ENCODE assay signal across 9 cellular contexts in the genomic region with DNA sequence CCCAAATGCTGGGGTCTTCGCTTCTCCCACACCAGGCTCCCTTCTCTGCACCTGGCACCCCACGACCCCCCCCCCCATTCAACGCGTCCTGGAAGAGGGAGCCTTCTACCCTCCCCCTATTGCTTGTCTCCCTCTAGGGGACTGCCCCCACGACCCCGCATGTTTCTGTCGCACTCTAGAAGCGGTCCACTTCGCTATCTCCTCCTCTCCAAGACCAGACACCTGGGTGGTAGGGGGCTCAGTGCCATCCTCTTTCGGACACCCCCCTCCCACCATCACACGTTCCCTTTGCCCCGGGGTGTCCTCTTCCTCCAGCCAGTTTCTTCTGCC. TPM values are rescaled to one million over a fixed set of nuclear protein-coding genes. Genes with fewer than 3 reads are reported as not detected.
DNase-seq lines count a peak whose midpoint lies in the region; ATAC-seq and TF ChIP-seq lines count a peak whose summit lies in the region.
"Had no signal": no experiment of that assay in that cellular context is flagged by ENCODE, and none has a peak within 500 bp of the region (broad histone marks: within the 10 kb centered on the region; RNA-seq: fewer than 3 reads in every experiment).

No MANE protein-coding gene starts in this region.

- ATAC-seq in HG02870 (IDR thresholded peaks at IDR 0.05; ENCODE audit: unreplicated experiment) (no peak), GM19463 (IDR thresholded peaks at IDR 0.05; ENCODE audit: unreplicated experiment) (no peak)

- TF ChIP-seq RAD21 in neural cell (conservative IDR thresholded peaks at IDR 0.05) = no peak

- no peaks in the 10 kb centered on the region for H3K27me3 ChIP-seq in BJ (ENCODE audit: control insufficient read depth, insufficient read depth, low read length)
- no peaks in the 10 kb centered on the region for H3K27me3 ChIP-seq in MM.1S (replicated peaks; ENCODE audit: insufficient read depth, low read length)
- no peaks in the 10 kb centered on the region for H3K27me3 ChIP-seq in effector memory CD4-positive, alpha-beta T cell (replicated peaks; ENCODE audit: control insufficient read depth, insufficient read depth, low read length, poor library complexity, severe bottlenecking)
- H3K27me3 ChIP-seq in neural cell (ENCODE audit: insufficient read depth, low read depth, low read length) = peaks cover 52% of the 10 kb centered on the region

- peak overlapping the region; percentile 96 for H3K4me2 ChIP-seq in MM.1S (ENCODE audit: low read depth, low read length)
- no peak overlapping the region for H3K4me2 ChIP-seq in neural cell (ENCODE audit: low read length)

- no peaks in the 10 kb centered on the region for H4K20me1 ChIP-seq in MM.1S (ENCODE audit: insufficient read depth, low read length)
- H4K20me1 ChIP-seq in neural cell (ENCODE audit: insufficient read depth) = no peaks in the 10 kb centered on the region

- no peak for DNase-seq in BJ (ENCODE audit: low read depth)
- DNase-seq in MM.1S = no peak
- no peak for DNase-seq in effector memory CD4-positive, alpha-beta T cell
- DNase-seq in NCI-H1417 treated with DMSO at 0.1 percent for 48 hours (lab: John Stamatoyannopoulos, UW) = no peak
- DNase-seq in C1 segment of cervical spinal cord (lab: John Stamatoyannopoulos, UW) = no peak
- DNase-seq: NCI-H1694 treated with DMSO at 0.1 percent for 48 hours had no signal

- CTCF ChIA-PET in BJ (lab: Yijun Ruan, JAX) = interaction anchor here (0.7 to 6.4 kb wide), 17 partner anchors 11 to 148 kb away, joined by 3 to 69 read pairs (median 6); partner anchors contain the start of genes AXL, B3GNT8, B9D2 and CCDC97

- peaks cover 8% of the 10 kb centered on the region; the same call in 1 of the 2 replicates for H3K4me1 ChIP-seq in MM.1S (ENCODE audit: low read length)
- peaks cover 57% of the 10 kb centered on the region for H3K4me1 ChIP-seq in effector memory CD4-positive, alpha-beta T cell (ENCODE audit: control insufficient read depth, insufficient read depth, low read length, poor library complexity, severe bottlenecking)

- H3K36me3 ChIP-seq in BJ (ENCODE audit: control insufficient read depth, insufficient read depth, low read length) (peaks cover 2% of the 10 kb centered on the region), MM.1S (replicated peaks; ENCODE audit: insufficient read depth, low read length) (no peaks in the 10 kb centered on the region), neural cell (ENCODE audit: insufficient read depth, low read length) (no peaks in the 10 kb centered on the region)
- H3K36me3 ChIP-seq in effector memory CD4-positive, alpha-beta T cell (ENCODE audit: control insufficient read depth, insufficient read depth, low read length) = peaks cover 13% of the 10 kb centered on the region

- POLR2A ChIA-PET in BJ (lab: Charles Lee) = interaction anchor here (0.9 kb wide), 1 partner anchor 12 kb away, joined by 8 read pairs; the partner anchor contains the start of gene B9D2

- H3K4me3 ChIP-seq in BJ (ENCODE audit: low read depth, low read length) = peak overlapping the region; percentile 96
- H3K4me3 ChIP-seq in MM.1S (ENCODE audit: low read length) = peak overlapping the region; percentile 91
- H3K4me3 ChIP-seq in effector memory CD4-positive, alpha-beta T cell (ENCODE audit: insufficient read depth, low read depth, low read length, poor library complexity, severe bottlenecking) = peak overlapping the region; percentile 99
- peak overlapping the region; percentile 65 for H3K4me3 ChIP-seq in neural cell (ENCODE audit: low read length)

- peak overlapping the region; percentile 67; the same call in 1 of the 2 replicates for H3K9ac ChIP-seq in MM.1S (ENCODE audit: low read length)
- H3K9ac ChIP-seq in neural cell (ENCODE audit: low read length) = peak overlapping the region; percentile 12

- H3K9me2 ChIP-seq in MM.1S (replicated peaks; ENCODE audit: insufficient read depth, low read length) (no peaks in the 10 kb centered on the region), neural cell (ENCODE audit: insufficient read depth, low read length) (no peaks in the 10 kb centered on the region)

- H3K9me3 ChIP-seq in MM.1S (replicated peaks; ENCODE audit: insufficient read depth, low read length) (no peaks in the 10 kb centered on the region), neural cell (ENCODE audit: low read length) (no peaks in the 10 kb centered on the region)
- no peaks in the 10 kb centered on the region for H3K9me3 ChIP-seq in effector memory CD4-positive, alpha-beta T cell (ENCODE audit: control insufficient read depth, low read length)

- no peak for TF ChIP-seq EP300 in neural cell (conservative IDR thresholded peaks at IDR 0.05; ENCODE audit: poor library complexity, severe bottlenecking)

- H3K27ac ChIP-seq in MM.1S (ENCODE audit: low read length) (no peak overlapping the region), neural cell (ENCODE audit: low read length) (no peak overlapping the region)
- peak overlapping the region; percentile 95 for H3K27ac ChIP-seq in effector memory CD4-positive, alpha-beta T cell (ENCODE audit: insufficient read depth, low read length, poor library complexity, severe bottlenecking)

- H3F3A ChIP-seq in MM.1S (ENCODE audit: insufficient read depth, low read length) (peaks cover 11% of the 10 kb centered on the region), neural cell (ENCODE audit: insufficient read depth, low read length, poor library complexity, severe bottlenecking) (no peaks in the 10 kb centered on the region)

- TF ChIP-seq CTCF in BJ (IDR thresholded peaks at IDR 0.05; ENCODE audit: insufficient read depth, low read depth, low read length) (no peak), MM.1S (IDR thresholded peaks at IDR 0.05; ENCODE audit: low read length) (no peak), neural cell (IDR thresholded peaks at IDR 0.05; ENCODE audit: poor library complexity, severe bottlenecking) (no peak)

- H3K79me2 ChIP-seq in MM.1S (ENCODE audit: low read length) (peaks cover 3% of the 10 kb centered on the region; the same call in 1 of the 2 replicates), neural cell (replicated peaks; ENCODE audit: insufficient read depth, low read length) (no peaks in the 10 kb centered on the region)

- peak overlapping the region; percentile 87 for H2AFZ ChIP-seq in MM.1S (ENCODE audit: low read length)
- H2AFZ ChIP-seq in neural cell (ENCODE audit: low read depth, low read length) = no peak overlapping the region

TF ChIP-seq in neural cell, 6 proteins besides CTCF, POLR2A, EP300 and RAD21:
- TF ChIP-seq MXI1 (conservative IDR thresholded peaks at IDR 0.05; ENCODE audit: poor library complexity, severe bottlenecking) (no peak), EZH2 (IDR thresholded peaks at IDR 0.05; ENCODE audit: borderline replicate concordance, insufficient read depth, low read length, poor library complexity, severe bottlenecking) (peak; percentile 40), POLR2AphosphoS5 (IDR thresholded peaks at IDR 0.05) (no peak), REST (IDR thresholded peaks at IDR 0.05; ENCODE audit: borderline replicate concordance) (no peak)

RNA-seq across cellular contexts. Expression of gene TGFB1, which starts 1.5 kb away (rescaled TPM):
- 7.3 and 11.2 TPM in 2 replicates for polyA plus RNA-seq in BJ (2011; rRNA removed)
- polyA minus RNA-seq in BJ (2011; rRNA and poly(A)+ RNA removed) = 24.6 and 35.6 TPM in 2 replicates
- 0.10 TPM in 1 of 2 replicates, not detected in the other for polyA plus RNA-seq in neural cell
- 0.73 TPM in 1 of 2 replicates, not detected in the other for polyA minus RNA-seq in neural cell

RNA-seq across cellular contexts. Expression of gene B9D2, which starts 11.7 kb away (rescaled TPM):
- 6.6 and 10.9 TPM in 2 replicates for polyA plus RNA-seq in BJ (2011; rRNA removed)
- 2.1 and 2.5 TPM in 2 replicates for polyA minus RNA-seq in BJ (2011; rRNA and poly(A)+ RNA removed)
- polyA plus RNA-seq in neural cell = 13.2 and 15.9 TPM in 2 replicates
- 7.1 and 7.8 TPM in 2 replicates for polyA minus RNA-seq in neural cell

RNA-seq across cellular contexts. Expression of gene TMEM91, which starts 24.1 kb away (rescaled TPM):
- polyA plus RNA-seq in BJ (2011; rRNA removed) (3.2 and 5.1 TPM in 2 replicates), neural cell (22.1 and 24.4 TPM in 2 replicates)
- polyA minus RNA-seq in BJ (2011; rRNA and poly(A)+ RNA removed) = 4.6 and 7.7 TPM in 2 replicates
- polyA minus RNA-seq in neural cell = 7.5 and 9.5 TPM in 2 replicates

RNA-seq across cellular contexts. Expression of gene CCDC97, which starts 42.3 kb away (rescaled TPM):
- polyA plus RNA-seq in BJ (2011; rRNA removed) (7.2 and 10.3 TPM in 2 replicates), neural cell (4.9 and 5.5 TPM in 2 replicates)
- polyA minus RNA-seq in BJ (2011; rRNA and poly(A)+ RNA removed) = 8.2 and 11.0 TPM in 2 replicates
- polyA minus RNA-seq in neural cell = 8.1 and 10.2 TPM in 2 replicates

RNA-seq across cellular contexts. Expression of gene EXOSC5, which starts 44.9 kb away (rescaled TPM):
- polyA plus RNA-seq in BJ (2011; rRNA removed) (16.5 and 24.7 TPM in 2 replicates), neural cell (42.0 and 45.2 TPM in 2 replicates)
- polyA minus RNA-seq in BJ (2011; rRNA and poly(A)+ RNA removed) = 4.5 and 5.9 TPM in 2 replicates
- 19.4 and 21.4 TPM in 2 replicates for polyA minus RNA-seq in neural cell
